In the genomic region with DNA sequence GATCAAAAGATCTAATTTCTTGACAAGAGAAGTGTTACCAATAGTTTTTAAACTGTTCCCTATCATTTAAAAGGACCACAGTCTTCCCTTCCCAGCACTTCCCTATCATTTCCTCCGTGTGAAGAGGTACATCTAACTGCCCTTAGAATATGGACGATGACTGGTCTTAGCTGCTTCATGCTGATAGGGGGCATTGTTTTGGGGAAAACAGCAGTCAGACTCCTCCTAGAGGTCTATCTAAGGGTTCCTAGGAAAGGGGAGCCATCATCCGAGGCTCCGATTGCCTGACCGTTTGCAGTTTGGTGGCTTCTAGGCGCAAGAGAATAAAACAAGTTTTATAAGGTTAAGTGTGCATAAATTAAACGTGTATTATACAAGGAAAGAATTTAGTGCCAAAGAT, we compare ENCODE assay signal across 30 cellular contexts. TPM values are rescaled to one million over a fixed set of nuclear protein-coding genes. Genes with fewer than 3 reads are reported as not detected.
DNase-seq lines count a peak whose midpoint lies in the region; ATAC-seq, FAIRE-seq and TF ChIP-seq lines count a peak whose summit lies in the region.
"Had no signal": no experiment of that assay in that cellular context is flagged by ENCODE, and none has a peak within 500 bp of the region (broad histone marks: within the 10 kb centered on the region; RNA-seq: fewer than 3 reads in every experiment).

No MANE protein-coding gene starts in this region.

- no peak for FAIRE-seq in H1 (lab: Jason Lieb, UNC)
- FAIRE-seq: HepG2 had no signal

- H2AFZ ChIP-seq in IMR-90 (replicated peaks; ENCODE audit: low read length, poor library complexity) (no peak overlapping the region), H1 (ENCODE audit: low read length) (no peak overlapping the region)
- H2AFZ ChIP-seq: PC-9 had no signal

- H3K79me2 ChIP-seq in H1 (ENCODE audit: control insufficient read depth in 1 of 2, insufficient read depth in 2 of 2, low read length in 2 of 2): peaks cover 0 to 8% of the 10 kb centered on the region in 2 experiments; a peak in 2 of 4 replicates

- H3K27me3 ChIP-seq in AG04450 (ENCODE audit: control insufficient read depth, insufficient read depth, low read length) (no peaks in the 10 kb centered on the region), IMR-90 (ENCODE audit: control insufficient read depth, insufficient read depth, low read length) (no peaks in the 10 kb centered on the region), H1 (replicated peaks in 1 of 4; ENCODE audit: control insufficient read depth in 3 of 4, extremely low read depth in 1 of 4, insufficient read depth in 3 of 4, low read length in 3 of 4) (peaks cover 0 to 33% (median 17%) of the 10 kb centered on the region in 4 experiments; a peak in 6 of 7 replicates), transverse colon (peaks cover 26% of the 10 kb centered on the region), suprapubic skin (peaks cover 15% of the 10 kb centered on the region)
- H3K27me3 ChIP-seq: BLaER1 treated with 17β-estradiol and CSF1 and Interleukin-3, amounts not matched to agents 10 nM and 100 nM; SJCRH30 had no signal

- in situ Hi-C loops in IMR-90 (cut with MboI; ENCODE audit: low sequenced_read_pairs): no loop called here
- in situ Hi-C loops in transverse colon (cut with MboI; ENCODE audit: low pct_ligation_motif_present in 1 of 4, low pct_unique_long_range_greater_than_20kb in 1 of 4, low sequenced_read_pairs in 3 of 4): no loop called here

- H4K20me1 ChIP-seq in IMR-90 (ENCODE audit: insufficient read depth, low read length) (peaks cover 30% of the 10 kb centered on the region; the same call in 1 of the 2 replicates), H1 (replicated peaks in 1 of 2; ENCODE audit: control insufficient read depth in 1 of 2, insufficient read depth in 2 of 2, low read length in 2 of 2) (peaks cover 0 to 4% of the 10 kb centered on the region in 2 experiments)

- TF ChIP-seq CTCF in AG04450 (IDR thresholded peaks at IDR 0.05; ENCODE audit: low read depth, low read length) (0 out of 2 replicates have a peak, but pooled peaks have one; percentile 15), IMR-90 (conservative IDR thresholded peaks at IDR 0.05; ENCODE audit: low read depth, low read length) (0 out of 2 replicates have a peak, but pooled peaks have one; percentile 10), H1 (IDR thresholded peaks at IDR 0.05; ENCODE audit: control extremely low read depth in 1 of 3, insufficient read depth in 1 of 3, low read depth in 1 of 3, low read length in 3 of 3) (peak in 2 of 3 experiments; percentile 20 to 58; a peak in 3 of 4 replicates), retinal pigment epithelial cell (conservative IDR thresholded peaks at IDR 0.05; ENCODE audit: low read depth, low read length) (peak; percentile 7), transverse colon (IDR thresholded peaks at IDR 0.05) (no peak), suprapubic skin (IDR thresholded peaks at IDR 0.05) (no peak)

- no peak overlapping the region for H2AK5ac ChIP-seq in IMR-90 (ENCODE audit: low read depth, low read length)
- H2AK5ac ChIP-seq in H1 (ENCODE audit: low read depth, low read length): no peak overlapping the region

- no peak overlapping the region for H2BK20ac ChIP-seq in IMR-90 (ENCODE audit: low read depth, low read length)
- no peak overlapping the region for H2BK20ac ChIP-seq in H1 (ENCODE audit: low read length)

- H3K23me2 ChIP-seq in H1 (ENCODE audit: low read depth, low read length): no peaks in the 10 kb centered on the region; the same call in 1 of the 2 replicates

- H3K9ac ChIP-seq in IMR-90 (ENCODE audit: low read depth, low read length) (no peak overlapping the region), H1 (replicated peaks in 1 of 4; ENCODE audit: extremely low read depth in 1 of 4, low read depth in 3 of 4, low read length in 3 of 4) (no peak overlapping the region)
- H3K9ac ChIP-seq: BLaER1 treated with 17β-estradiol and CSF1 and Interleukin-3, amounts not matched to agents 10 nM and 100 nM had no signal

- no peak overlapping the region for H2BK120ac ChIP-seq in IMR-90 (ENCODE audit: low read depth, low read length)
- no peak overlapping the region for H2BK120ac ChIP-seq in H1 (replicated peaks; ENCODE audit: low read depth, low read length)

- H4K5ac ChIP-seq in IMR-90 (ENCODE audit: low read depth, low read length) (no peak overlapping the region), H1 (ENCODE audit: insufficient read length, low read depth, low read length) (no peak overlapping the region)

- H3K9me1 ChIP-seq in IMR-90 (ENCODE audit: insufficient read depth, low read length): peaks cover 8% of the 10 kb centered on the region; the same call in 1 of the 2 replicates

- H3K4ac ChIP-seq in IMR-90 (ENCODE audit: low read depth, low read length): no peak overlapping the region
- H3K4ac ChIP-seq in H1 (replicated peaks; ENCODE audit: insufficient read length, low read depth, low read length): no peak overlapping the region

- DNase-seq in AG04450 (ENCODE audit: low read depth, low spot score): no peak
- DNase-seq in IMR-90: no peak
- no peak for DNase-seq in H1 (ENCODE audit: low read depth in 1 of 2, low spot score in 2 of 2)
- DNase-seq in retinal pigment epithelial cell (ENCODE audit: low read depth): no peak
- DNase-seq in NCI-H345 treated with DMSO at 0.1 percent for 48 hours (lab: John Stamatoyannopoulos, UW; ENCODE audit: unreplicated experiment): no peak
- no peak for DNase-seq in transverse colon
- no peak for DNase-seq in suprapubic skin (ENCODE audit: low spot score in 2 of 2)
- DNase-seq: 8988T; AML-193; CD4-positive, alpha-beta T cell; COR-L47; DMS53; GOT3; KBM-7; MV-4-11; NCI-H1105 treated with DMSO at 0.1 percent for 48 hours; NCI-H146; NCI-H1930; NCI-H2107; NCI-H446 treated with DMSO at 0.1 percent for 48 hours; NCI-H526; NCI-H82; NK-92 treated with Interleukin-12 subunit alpha and Interleukin-12 subunit beta, amount 100 ng/mL, for 24 hours; PC-9; SJCRH30 had no signal

- no peak for ATAC-seq in IMR-90 (ENCODE audit: low read depth)
- ATAC-seq: HCT116, HepG2, Right ventricle myocardium inferior, SK-N-SH treated with all-trans-retinoic acid at 6 μM for 48 hours had no signal

- H2BK15ac ChIP-seq in IMR-90 (ENCODE audit: low read depth, low read length): no peak overlapping the region
- H2BK15ac ChIP-seq in H1 (ENCODE audit: low read length): no peak overlapping the region

- CTCF ChIA-PET in AG04450 (lab: Charles Lee): interaction anchor here (1.0 kb wide), 1 partner anchor 31 kb away, joined by 3 read pairs; no protein-coding TSS in a partner anchor
- CTCF ChIA-PET in IMR-90 (lab: Yijun Ruan, JAX): interaction anchor here (0.9 kb wide), 1 partner anchor 30 kb away, joined by 3 read pairs; no protein-coding TSS in a partner anchor
- CTCF ChIA-PET in H1 (lab: Charles Lee; ENCODE audit: partially characterized antibody): interaction anchor here (0.6 to 5.3 kb wide), 15 partner anchors 16 to 1636 kb away, joined by 3 to 68 read pairs (median 3); no protein-coding TSS in a partner anchor

- TF ChIP-seq POLR2A in IMR-90 (IDR thresholded peaks at IDR 0.05; ENCODE audit: low read depth, low read length) (no peak), H1 (IDR thresholded peaks at IDR 0.05; ENCODE audit: control extremely low read depth in 1 of 2, low read depth in 2 of 2, low read length in 2 of 2) (no peak), transverse colon (IDR thresholded peaks at IDR 0.05) (no peak), suprapubic skin (IDR thresholded peaks at IDR 0.05) (no peak)

- H2BK12ac ChIP-seq in H1 (ENCODE audit: low read depth, low read length): no peak overlapping the region

- H4K91ac ChIP-seq in IMR-90 (ENCODE audit: insufficient read depth, low read depth, low read length) (no peak overlapping the region), H1 (replicated peaks; ENCODE audit: insufficient read length, low read length) (no peak overlapping the region)

- no peak overlapping the region for H3K56ac ChIP-seq in IMR-90 (ENCODE audit: extremely low read depth, insufficient read depth, low read length)
- H3K56ac ChIP-seq in H1 (replicated peaks; ENCODE audit: insufficient read length, low read depth, low read length): no peak overlapping the region

- POLR2A ChIA-PET in AG04450 (lab: Yijun Ruan, JAX) (no interaction called here), IMR-90 (lab: Charles Lee; ENCODE audit: unreplicated experiment) (no interaction called here), H1 (lab: Charles Lee; ENCODE audit: partially characterized antibody) (interaction anchor here (1.2 kb wide), 1 partner anchor 31 kb away, joined by 5 read pairs; no protein-coding TSS in a partner anchor)

- H3K18ac ChIP-seq in IMR-90 (ENCODE audit: low read depth, low read length): no peak overlapping the region
- no peak overlapping the region for H3K18ac ChIP-seq in H1 (ENCODE audit: extremely low read depth, low read length)

- no peak overlapping the region for H3K14ac ChIP-seq in IMR-90 (replicated peaks; ENCODE audit: low read depth, low read length)
- H3K14ac ChIP-seq in H1 (ENCODE audit: insufficient read length): no peak overlapping the region

- H3K79me1 ChIP-seq in IMR-90 (ENCODE audit: low read depth in 1 of 2, low read length in 2 of 2) (peaks cover 13 to 46% of the 10 kb centered on the region in 2 experiments), H1 (ENCODE audit: low read depth, low read length) (no peaks in the 10 kb centered on the region; the same call in 1 of the 2 replicates)

- H2AK9ac ChIP-seq in IMR-90 (replicated peaks; ENCODE audit: low read depth, low read length, poor library complexity): no peak overlapping the region

- H3K4me2 ChIP-seq in IMR-90 (ENCODE audit: low read depth, low read length): no peak overlapping the region
- no peak overlapping the region for H3K4me2 ChIP-seq in H1 (ENCODE audit: insufficient read depth in 1 of 2, low read depth in 2 of 2, low read length in 2 of 2)
- H3K4me2 ChIP-seq: BLaER1 treated with 17β-estradiol and CSF1 and Interleukin-3, amounts not matched to agents 10 nM and 100 nM; PC-9 had no signal

- intact Hi-C loops in IMR-90 (cut with micrococcal nuclease): no loop called here
- intact Hi-C loops in transverse colon (cut with DNase I; ENCODE audit: low total_unique reads): no loop called here

- no peak for TF ChIP-seq RAD21 in IMR-90 (IDR thresholded peaks at IDR 0.05; ENCODE audit: low read length)
- TF ChIP-seq RAD21 in H1 (IDR thresholded peaks at IDR 0.05 in 1 of 2, conservative IDR thresholded peaks at IDR 0.05 in 1 of 2; ENCODE audit: low read depth in 2 of 2, low read length in 2 of 2): no peak; a peak in 1 of 4 replicates

- no CpG with 5 or more reads among the region's 7 CpGs for WGBS in IMR-90 (ENCODE audit: extremely low coverage in 2 of 2, insufficient read length in 1 of 2), 2 experiments
- WGBS in H1 (ENCODE audit: extremely low coverage in 1 of 2, insufficient coverage in 1 of 2, insufficient read length in 1 of 2, insufficient replicate concordance in 2 of 2, low coverage in 1 of 2, low lambda C conversion rate in 2 of 2, missing lambda C conversion rate in 1 of 2), 2 experiments: 70% methylated on average over 7 of the region's 7 CpGs; no CpG with 5 or more reads in 1 of the 2 experiments
- 59 to 73% methylated on average over 5 to 7 of the region's 7 CpGs for WGBS in transverse colon (ENCODE audit: low coverage in 1 of 2), 2 donors
- 73% methylated on average over 7 of the region's 7 CpGs for WGBS in suprapubic skin

- H3K36me3 ChIP-seq in IMR-90 (ENCODE audit: control insufficient read depth, insufficient read depth, low read length) (peaks cover 4% of the 10 kb centered on the region; the same call in 1 of the 2 replicates), H1 (ENCODE audit: control insufficient read depth in 2 of 4, insufficient read depth in 4 of 4, low read length in 3 of 4) (no peaks in the 10 kb centered on the region), transverse colon (no peaks in the 10 kb centered on the region), suprapubic skin (no peaks in the 10 kb centered on the region)
- H3K36me3 ChIP-seq: SJCRH30 had no signal

- peaks cover 18% of the 10 kb centered on the region for H3K9me3 ChIP-seq in AG04450 (ENCODE audit: control insufficient read depth, insufficient read depth, low read length)
- peaks cover 2% of the 10 kb centered on the region; the same call in 1 of the 2 replicates for H3K9me3 ChIP-seq in IMR-90 (ENCODE audit: control insufficient read depth, insufficient read depth, low read length)
- peaks cover 12 to 22% of the 10 kb centered on the region in 2 experiments for H3K9me3 ChIP-seq in H1 (ENCODE audit: insufficient read depth in 2 of 2, low read depth in 1 of 2, low read length in 1 of 2)
- peaks cover 6% of the 10 kb centered on the region in 2 donors for H3K9me3 ChIP-seq in transverse colon
- H3K9me3 ChIP-seq in suprapubic skin: peaks cover 5% of the 10 kb centered on the region
- H3K9me3 ChIP-seq: SJCRH30 had no signal

- dilution Hi-C loops in IMR-90 (cut with HindIII; ENCODE audit: low sequenced_read_pairs, unreplicated experiment): no loop called here

- no peak overlapping the region for H3K27ac ChIP-seq in AG04450 (ENCODE audit: low read depth, low read length)
- H3K27ac ChIP-seq in IMR-90 (ENCODE audit: insufficient read depth, low read length): no peak overlapping the region
- H3K27ac ChIP-seq in H1 (ENCODE audit: low read depth, low read length): no peak overlapping the region
- no peak overlapping the region for H3K27ac ChIP-seq in transverse colon
- H3K27ac ChIP-seq in suprapubic skin: no peak overlapping the region
- H3K27ac ChIP-seq: BLaER1 treated with 17β-estradiol and CSF1 and Interleukin-3, amounts not matched to agents 10 nM and 100 nM; PC-9; SJCRH30 had no signal

- H3K23ac ChIP-seq in IMR-90 (ENCODE audit: low read depth, low read length): no peak overlapping the region
- H3K23ac ChIP-seq in H1 (ENCODE audit: insufficient read length): no peak overlapping the region

- no TSS peak for BruUV-seq in IMR-90 (replicated peaks; lab: Mats Ljungman, UMichigan)

- H3K4me1 ChIP-seq in IMR-90 (ENCODE audit: control insufficient read depth, insufficient read depth, low read length) (peaks cover 3% of the 10 kb centered on the region), H1 (replicated peaks in 1 of 4; ENCODE audit: control insufficient read depth in 3 of 4, insufficient read depth in 4 of 4, low read length in 3 of 4) (peaks cover 0 to 14% (median 7%) of the 10 kb centered on the region in 4 experiments; a peak in 5 of 7 replicates), transverse colon (peaks cover 0 to 6% (median 0%) of the 10 kb centered on the region in 4 donors), suprapubic skin (no peaks in the 10 kb centered on the region)

- TF ChIP-seq EP300 in H1 (IDR thresholded peaks at IDR 0.05; ENCODE audit: borderline replicate concordance in 1 of 2, low read depth in 2 of 2, low read length in 2 of 2) (no peak), transverse colon (IDR thresholded peaks at IDR 0.05; ENCODE audit: low read depth) (no peak), suprapubic skin (IDR thresholded peaks at IDR 0.05) (no peak)

- no peak overlapping the region for H3K4me3 ChIP-seq in AG04450 (ENCODE audit: low read depth, low read length)
- no peak overlapping the region for H3K4me3 ChIP-seq in IMR-90 (ENCODE audit: insufficient read depth, low read depth, low read length)
- no peak overlapping the region for H3K4me3 ChIP-seq in H1 (ENCODE audit: extremely low read depth in 1 of 4, insufficient read depth in 2 of 4, low read depth in 3 of 4, low read length in 4 of 4)
- no peak overlapping the region for H3K4me3 ChIP-seq in retinal pigment epithelial cell (ENCODE audit: low read length)
- H3K4me3 ChIP-seq in transverse colon: no peak overlapping the region
- no peak overlapping the region for H3K4me3 ChIP-seq in suprapubic skin
- H3K4me3 ChIP-seq: BLaER1 treated with 17β-estradiol and CSF1 and Interleukin-3, amounts not matched to agents 10 nM and 100 nM; PC-9; SJCRH30 had no signal

- H2BK5ac ChIP-seq in IMR-90 (ENCODE audit: low read depth, low read length, poor library complexity, severe bottlenecking) (no peak overlapping the region), H1 (ENCODE audit: low read depth, low read length) (no peak overlapping the region)

- H4K8ac ChIP-seq in IMR-90 (ENCODE audit: low read depth in 2 of 2, low read length in 2 of 2) (no peak overlapping the region), H1 (ENCODE audit: extremely low read depth, insufficient read depth, low read length) (no peak overlapping the region)

RNA-seq across cellular contexts. Expression of gene FZD2, which starts 7.1 kb away (rescaled TPM):
- polyA plus RNA-seq in AG04450 (2011; rRNA removed) (49.4 and 73.4 TPM in 2 replicates), IMR-90 (2012; rRNA removed) (130 and 133 TPM in 2 replicates), H1 (2011; rRNA removed) (86.7 and 93.6 TPM in 2 replicates)
- polyA minus RNA-seq in AG04450 (2011; rRNA and poly(A)+ RNA removed): 78.2 and 94.9 TPM in 2 replicates
- total RNA-seq in IMR-90 (2012; rRNA removed) (21.3 and 22.8 TPM in 2 replicates), transverse colon (1 to 10 TPM in 1 of 4 donors, under 1 TPM in 1, not detected in 2; 0.41 to 1.3 TPM), suprapubic skin (1 to 10 TPM in 1 of 4 donors, under 1 TPM in 2, not detected in 1; 0.42 to 2.1 (median 0.65) TPM)
- polyA plus RNA-seq in IMR-90 (2012; cell fraction: cytosol; rRNA removed): 46.5 and 172 TPM in 2 replicates
- 28.2 and 69.3 TPM in 2 replicates for polyA plus RNA-seq in IMR-90 (2012; cell fraction: nucleus; rRNA removed; ENCODE audit: low replicate concordance)
- total RNA-seq in H1 (2021; fragmentation: NEBNext Ultra II Directional; extraction: Animal tissue kit (Norgen Biotek cat#: 25700)): 17.0 and 17.6 TPM in 2 replicates
- polyA plus RNA-seq in H1 (2011; cell fraction: cytosol; rRNA removed): 41.3 TPM
- polyA plus RNA-seq in H1 (2011; cell fraction: nucleus; rRNA removed): 37.7 TPM
- polyA plus RNA-seq in H1 (2012, experiment 1 of 2): 21.7 to 33.8 TPM (median 32.4 TPM) in 4 replicates
- polyA plus RNA-seq in H1 (2012, experiment 2 of 2): 30.9 TPM
- 12.3 TPM for polyA plus RNA-seq in H1 (2013, experiment 1 of 2)
- 12.0 TPM for polyA plus RNA-seq in H1 (2013, experiment 2 of 2)
- 22.5 and 38.9 TPM in 2 replicates for polyA minus RNA-seq in H1 (2011; rRNA and poly(A)+ RNA removed)
- 37.7 TPM for polyA minus RNA-seq in H1 (2011; cell fraction: cytosol; rRNA and poly(A)+ RNA removed)
- 23.6 TPM for polyA minus RNA-seq in H1 (2011; cell fraction: nucleus; rRNA and poly(A)+ RNA removed)
- total RNA-seq: CD4-positive, alpha-beta T cell had no signal

Comparison
In these comparisons a context has a peak if more than half of its experiments do, and no peak if none do; other contexts are left out.
1. CTCF ChIP-seq: peak in AG04450 (single experiment), IMR-90 (single experiment), H1 (2 of 3) and retinal pigment epithelial cell (single experiment); none in transverse colon (0 of 5) and suprapubic skin (0 of 2).